ENCODE assay signal across 8 cellular contexts in the genomic region with DNA sequence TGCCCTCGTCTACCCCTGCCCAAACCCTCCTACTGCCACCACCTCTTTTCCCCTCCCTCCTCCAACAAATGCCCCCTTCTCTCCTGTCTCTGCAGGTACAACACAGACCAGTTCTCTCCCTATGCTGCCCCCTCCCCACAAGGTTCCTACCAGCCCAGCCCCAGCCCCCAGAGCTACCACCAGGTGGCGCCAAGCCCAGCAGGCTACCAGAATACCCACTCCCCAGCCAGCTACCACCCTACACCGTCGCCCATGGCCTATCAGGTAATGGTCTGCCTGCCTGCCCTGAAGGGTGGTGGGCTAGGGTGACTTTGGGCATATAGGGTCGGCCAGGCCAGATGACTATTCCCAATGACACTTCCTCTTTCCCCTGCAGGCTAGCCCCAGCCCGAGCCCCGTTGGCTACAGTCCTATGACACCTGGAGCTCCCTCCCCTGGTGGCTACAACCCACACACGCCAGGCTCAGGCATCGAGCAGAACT. TPM values are rescaled to one million over a fixed set of nuclear protein-coding genes. Genes with fewer than 3 reads are reported as not detected.
DNase-seq lines count a peak whose midpoint lies in the region; ATAC-seq and TF ChIP-seq lines count a peak whose summit lies in the region.

No MANE protein-coding gene starts in this region.

- peak overlapping the region; percentile 56 for H3K4me3 Mint-ChIP-seq in neural crest cell

- TF ChIP-seq CTCF in neural crest cell (conservative IDR thresholded peaks at IDR 0.05) (peak; percentile 85), testis (IDR thresholded peaks at IDR 0.05) (peak; percentile 17 to 81 (median 63))

- no peak overlapping the region for H3K27ac Mint-ChIP-seq in neural crest cell (ENCODE audit: unreplicated experiment)

- H3K4me1 Mint-ChIP-seq in neural crest cell: no peaks in the 10 kb centered on the region

- no peaks in the 10 kb centered on the region for H3K27me3 ChIP-seq in testis

- H3K27me3 Mint-ChIP-seq in neural crest cell (ENCODE audit: low read depth): no peaks in the 10 kb centered on the region

- TF ChIP-seq POLR2A in testis (IDR thresholded peaks at IDR 0.05): no peak

- no peaks in the 10 kb centered on the region for H3K4me1 ChIP-seq in testis

- no peak overlapping the region for H3K4me3 ChIP-seq in testis

- intact Hi-C loops in testis (cut with DNase I; ENCODE audit: low total_unique reads): no loop called here

- H3K9me3 ChIP-seq in testis: no peaks in the 10 kb centered on the region

- no peaks in the 10 kb centered on the region for H3K9me3 Mint-ChIP-seq in neural crest cell

- H3K27ac ChIP-seq in testis: no peak overlapping the region

- WGBS in testis, 2 donors: 62 to 65% methylated on average over 6 to 9 of the region's 9 CpGs

- DNase-seq in NCI-H187 (lab: John Stamatoyannopoulos, UW) (peak; percentile 20 to 30), NCI-H187 treated with DMSO at 0.1 percent for 48 hours (lab: John Stamatoyannopoulos, UW) (no peak), NCI-H774 (lab: John Stamatoyannopoulos, UW) (peak; percentile 7), activated T-cell treated with anti-CD3 and anti-CD28 coated beads for 4 hours (peak; percentile 69), neural crest cell (ENCODE audit: low read depth, low spot score) (peak; percentile 82), testis (peak; percentile 60)

- H3K36me3 ChIP-seq in testis (ENCODE audit: low read depth, missing control alignments): no peaks in the 10 kb centered on the region

- peaks cover 16% of the 10 kb centered on the region for H3K36me3 Mint-ChIP-seq in neural crest cell (ENCODE audit: low read depth)

- peak; percentile 27 for ATAC-seq in esophagus mucosa
- no peak for ATAC-seq in HG02763 (IDR thresholded peaks at IDR 0.05; ENCODE audit: unreplicated experiment)

RNA-seq across cellular contexts. Expression of a gene that starts 6.5 kb away (rescaled TPM):
- 55.6 TPM for total RNA-seq in esophagus mucosa
- 118 and 121 TPM in 2 replicates for total RNA-seq in neural crest cell
- total RNA-seq in testis: 10 to 100 TPM; 80.6 to 96.1 TPM
- 130 TPM for polyA plus RNA-seq in testis (ENCODE audit: insufficient read depth, low read depth, low replicate concordance)

RNA-seq across cellular contexts. Expression of a gene that starts 24.6 kb away (rescaled TPM):
- total RNA-seq in esophagus mucosa (not detected), neural crest cell (17.9 and 22.3 TPM in 2 replicates), testis (1 to 10 TPM; 4.5 to 6.5 TPM)
- polyA plus RNA-seq in testis (ENCODE audit: insufficient read depth, low read depth, low replicate concordance): 1.6 TPM

RNA-seq across cellular contexts. Expression of a gene that starts 28.8 kb away (rescaled TPM):
- total RNA-seq in esophagus mucosa: 46.6 TPM
- total RNA-seq in neural crest cell: 129 and 140 TPM in 2 replicates
- total RNA-seq in testis: 100 to 1,000 TPM; 363 to 366 TPM
- polyA plus RNA-seq in testis (ENCODE audit: insufficient read depth, low read depth, low replicate concordance): 359 TPM

RNA-seq across cellular contexts. Expression of a gene that starts 38.4 kb away (rescaled TPM):
- total RNA-seq in esophagus mucosa (2,374 TPM), neural crest cell (2,020 and 2,116 TPM in 2 replicates), testis (1,000 to 10,000 TPM in 1 of 2 donors, 100 to 1,000 TPM in 1; 628 to 1,122 TPM)
- polyA plus RNA-seq in testis (ENCODE audit: insufficient read depth, low read depth, low replicate concordance): 1,146 TPM

RNA-seq across cellular contexts. Expression of a gene that starts 40.8 kb away (rescaled TPM):
- total RNA-seq in esophagus mucosa (not detected), neural crest cell (not detected in 2 replicates), testis (10 to 100 TPM in 1 of 2 donors, 1 to 10 TPM in 1; 2.5 to 10.8 TPM)
- 19.7 TPM for polyA plus RNA-seq in testis (ENCODE audit: insufficient read depth, low read depth, low replicate concordance)
